23 cellular contexts compared by ENCODE assay signal in the genomic region with DNA sequence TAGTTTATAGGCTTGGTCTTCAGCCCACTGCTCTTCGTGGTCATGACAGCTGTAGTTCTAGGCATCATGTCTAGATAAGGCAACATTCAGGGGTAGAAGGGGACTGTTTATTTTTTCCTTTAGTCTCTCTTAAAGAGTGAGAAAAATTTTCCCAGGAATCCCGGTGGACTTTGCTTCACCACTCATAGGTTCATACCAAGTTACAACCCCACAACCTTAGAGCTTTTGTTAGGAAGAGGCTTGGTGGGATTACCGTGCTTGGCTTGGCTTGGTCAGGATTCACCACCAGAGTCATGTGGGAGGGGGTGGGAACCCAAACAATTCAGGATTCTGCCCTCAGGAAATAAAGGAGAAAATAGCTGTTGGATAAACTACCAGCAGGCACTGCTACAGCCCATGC.
"Had no signal": no experiment of that assay in that cellular context is flagged by ENCODE, and none has a peak within 500 bp of the region (broad histone marks: within the 10 kb centered on the region; RNA-seq: fewer than 3 reads in every experiment).

No MANE protein-coding gene starts in this region.

- DNase-seq: activated CD4-positive, alpha-beta memory T cell treated with anti-CD3 and anti-CD28 coated beads for 36 hours; activated CD4-positive, alpha-beta T cell treated with anti-CD3 and anti-CD28 coated beads, Interleukin-2, amount 10 ng/mL, durations not matched to agents 24 days and 14 days; activated CD4-positive, CD25-positive, alpha-beta regulatory T cell treated with anti-CD3 and anti-CD28 coated beads, Interleukin-2, amount 50 U/mL, for 72 hours; activated CD8-positive, alpha-beta memory T cell treated with anti-CD3 and anti-CD28 coated beads, Interleukin-2, amount 50 U/mL, for 4 hours; activated effector memory CD4-positive, alpha-beta T cell treated with anti-CD3 and anti-CD28 coated beads, Interleukin-2, amount 50 U/mL, for 16 hours; activated naive CD4-positive, alpha-beta T cell treated with anti-CD3 and anti-CD28 coated beads, Interleukin-2, amount 10 ng/mL, durations not matched to agents 7 days and 5 days; activated T-cell treated with anti-CD3 and anti-CD28 coated beads, Interleukin-2, amount 50 U/mL, for 1 hour; amygdala; caudate nucleus; heart left ventricle; hypothalamus; immature natural killer cell; mesenchymal stem cell; pancreas; stimulated activated CD4-positive, alpha-beta T cell treated with anti-CD3 and anti-CD28 coated beads, Interleukin-15, amount 100 ng/mL, for 24 hours; stimulated activated CD4-positive, alpha-beta T cell treated with anti-CD3 and anti-CD28 coated beads, Interleukin-2, amount 100 ng/mL, for 24 hours; stimulated activated naive CD4-positive, alpha-beta T cell; T-helper 2 cell had no signal

- H3K4me1 ChIP-seq: pancreas, prostate gland, suprapubic skin had no signal

- H3K27ac Mint-ChIP-seq: activated CD4-positive, alpha-beta memory T cell treated with anti-CD3 and anti-CD28 coated beads for 36 hours; activated CD4-positive, alpha-beta T cell treated with anti-CD3 and anti-CD28 coated beads, Interleukin-2, amount 10 ng/mL, durations not matched to agents 24 days and 14 days; activated naive CD4-positive, alpha-beta T cell treated with anti-CD3 and anti-CD28 coated beads, Interleukin-2, amount 10 ng/mL, durations not matched to agents 7 days and 5 days; activated T-helper 1 cell treated with anti-CD3 and anti-CD28 coated beads, Interleukin-12 subunit alpha, Interleukin-12 subunit beta, Interleukin-2, Interleukin-4 antibody, amounts not matched to agents 30 ng/mL and 10 ng/mL and 1 ng/mL, durations not matched to agents 14 hours and 24 hours and 36 hours; nephron had no signal

- H3K4me3 Mint-ChIP-seq: activated CD4-positive, alpha-beta memory T cell treated with anti-CD3 and anti-CD28 coated beads for 36 hours; activated CD4-positive, alpha-beta T cell treated with anti-CD3 and anti-CD28 coated beads, Interleukin-2, amount 10 ng/mL, durations not matched to agents 24 days and 14 days; activated naive CD4-positive, alpha-beta T cell treated with anti-CD3 and anti-CD28 coated beads, Interleukin-2, amount 10 ng/mL, durations not matched to agents 7 days and 5 days; activated T-helper 1 cell treated with anti-CD3 and anti-CD28 coated beads, Interleukin-12 subunit alpha, Interleukin-12 subunit beta, Interleukin-2, Interleukin-4 antibody, amounts not matched to agents 30 ng/mL and 10 ng/mL and 1 ng/mL, durations not matched to agents 14 hours and 24 hours and 36 hours; immature natural killer cell; nephron had no signal

- H3K27ac ChIP-seq: heart left ventricle, pancreas, prostate gland, suprapubic skin had no signal

- H3K27me3 ChIP-seq: heart left ventricle, pancreas, suprapubic skin, tibial nerve had no signal

- H3K9me3 Mint-ChIP-seq: immature natural killer cell, nephron had no signal

- H3K4me1 Mint-ChIP-seq: activated CD4-positive, alpha-beta T cell treated with anti-CD3 and anti-CD28 coated beads, Interleukin-2, amount 10 ng/mL, durations not matched to agents 24 days and 14 days; activated naive CD4-positive, alpha-beta T cell treated with anti-CD3 and anti-CD28 coated beads, Interleukin-2, amount 10 ng/mL, durations not matched to agents 7 days and 5 days; immature natural killer cell had no signal

- H3K9me3 ChIP-seq: heart left ventricle, pancreas, prostate gland, suprapubic skin, tibial nerve had no signal

- H3K4me3 ChIP-seq: heart left ventricle, pancreas, prostate gland, suprapubic skin, tibial nerve had no signal

- H3K27me3 Mint-ChIP-seq: activated CD4-positive, alpha-beta memory T cell treated with anti-CD3 and anti-CD28 coated beads for 36 hours; activated CD4-positive, alpha-beta T cell treated with anti-CD3 and anti-CD28 coated beads, Interleukin-2, amount 10 ng/mL, durations not matched to agents 24 days and 14 days; activated naive CD4-positive, alpha-beta T cell treated with anti-CD3 and anti-CD28 coated beads, Interleukin-2, amount 10 ng/mL, durations not matched to agents 7 days and 5 days had no signal
